Comparison of ENCODE assay signal across 8 cellular contexts in the genomic region with DNA sequence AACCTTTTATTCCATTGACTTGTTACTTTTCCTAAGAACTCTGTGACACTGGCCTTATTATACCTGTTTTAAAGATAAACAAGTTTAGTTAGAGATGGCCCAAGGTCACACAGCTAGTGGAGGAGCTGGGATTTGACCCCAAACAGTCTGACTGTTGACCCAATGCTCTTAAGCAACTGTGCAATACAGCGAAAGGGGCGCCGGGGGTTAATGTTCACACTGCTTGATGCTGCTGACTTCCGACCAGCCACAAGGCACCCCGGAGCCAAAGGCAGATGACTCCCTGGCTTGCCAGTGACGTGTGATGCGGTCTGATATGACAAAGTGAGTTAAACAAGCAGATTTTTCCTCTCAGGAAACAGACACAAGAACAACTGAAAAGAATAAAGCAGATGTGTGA. TPM values are rescaled to one million over a fixed set of nuclear protein-coding genes. Genes with fewer than 3 reads are reported as not detected.
DNase-seq lines count a peak whose midpoint lies in the region; ATAC-seq and TF ChIP-seq lines count a peak whose summit lies in the region.

No MANE protein-coding gene starts in this region.

- 0 to 2% (median 1%) methylated on average over 7 of the region's 7 CpGs for WGBS in adrenal gland, 4 donors

- H3K27ac ChIP-seq in adrenal gland, result peak overlapping the region in 4 of 5 donors; percentile 27 to 72 (median 57)

- TF ChIP-seq POLR2A in adrenal gland (IDR thresholded peaks at IDR 0.05), result no peak

- H3K4me3 ChIP-seq in adrenal gland, result peak overlapping the region in 1 of 4 donors; percentile 6

- TF ChIP-seq CTCF in adrenal gland (IDR thresholded peaks at IDR 0.05), result peak in 1 of 6 experiments; percentile 20

- no peaks in the 10 kb centered on the region for H3K9me3 ChIP-seq in adrenal gland (replicated peaks in 1 of 3)

- H3K36me3 ChIP-seq in adrenal gland (replicated peaks in 1 of 2), result no peaks in the 10 kb centered on the region

- ATAC-seq in GM18870 (IDR thresholded peaks at IDR 0.05; ENCODE audit: unreplicated experiment) (peak; percentile 83), HG03095 (IDR thresholded peaks at IDR 0.05; ENCODE audit: unreplicated experiment) (peak; percentile 90)

- H3K4me1 ChIP-seq in adrenal gland (replicated peaks in 1 of 2), result peaks cover 24 to 72% of the 10 kb centered on the region in 2 donors

- DNase-seq in T-helper 2 cell (peak; percentile 20 to 85 (median 61)), adrenal gland (peak; percentile 74 to 96 (median 88)), kidney glomerular epithelial cell (lab: John Stamatoyannopoulos, UW) (peak; percentile 62), DMS153 (lab: John Stamatoyannopoulos, UW) (no peak), NCI-H2029 treated with DMSO at 0.1 percent for 48 hours (lab: John Stamatoyannopoulos, UW) (no peak)
- DNase-seq in stimulated activated CD4-positive, alpha-beta T cell treated with anti-CD3 and anti-CD28 coated beads, Interleukin-2, amount 100 ng/mL, for 4 hours (ENCODE audit: low read depth), result peak; percentile 82

- no peaks in the 10 kb centered on the region for H3K27me3 ChIP-seq in adrenal gland

- intact Hi-C loops in adrenal gland (cut with DNase I), result no loop called here

RNA-seq across cellular contexts. Expression of gene PIK3R1, which starts 23.9 kb away (rescaled TPM):
- total RNA-seq in adrenal gland, result 100 to 1,000 TPM in 1 of 8 donors, 10 to 100 TPM in 7; 41.3 to 110 (median 66.7) TPM
- polyA plus RNA-seq in adrenal gland, result 10 to 100 TPM in 2 of 3 donors, 1 to 10 TPM in 1; 4.9 to 44.7 (median 11.7) TPM

Comparison
In these comparisons a context has a peak if more than half of its experiments do, and no peak if none do; other contexts are left out.
1. DNase-seq: peak in T-helper 2 cell (5 of 5), adrenal gland (7 of 7), kidney glomerular epithelial cell (single experiment) and stimulated activated CD4-positive, alpha-beta T cell treated with anti-CD3 and anti-CD28 coated beads, Interleukin-2, amount 100 ng/mL, for 4 hours (single experiment); none in DMS153 (single experiment) and NCI-H2029 treated with DMSO at 0.1 percent for 48 hours (single experiment).